Comparison of ENCODE assay signal across 17 cellular contexts in the genomic region with DNA sequence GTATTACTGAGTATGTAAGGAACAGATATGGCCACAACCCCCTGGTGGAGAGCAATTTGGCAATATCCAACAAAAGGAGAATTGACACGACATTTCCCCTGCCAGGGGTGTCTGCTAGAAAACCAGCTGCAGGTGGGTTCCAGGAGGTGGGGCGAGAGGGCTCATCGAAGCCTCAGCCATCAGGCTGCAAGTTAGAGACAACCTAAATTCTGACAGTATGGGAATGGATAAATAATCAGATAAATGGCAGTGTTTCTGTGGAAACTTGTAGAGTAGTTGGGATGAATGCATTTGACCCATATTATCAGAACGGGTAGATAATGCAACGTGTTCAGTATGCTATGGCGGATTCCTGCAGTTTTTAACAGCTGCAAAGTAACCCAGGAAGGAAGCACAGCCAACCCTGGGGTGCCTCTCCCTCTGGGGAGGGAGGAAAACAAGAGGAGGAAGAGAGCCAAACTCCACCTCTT. TPM values are rescaled to one million over a fixed set of nuclear protein-coding genes. Genes with fewer than 3 reads are reported as not detected.
DNase-seq lines count a peak whose midpoint lies in the region; ATAC-seq and TF ChIP-seq lines count a peak whose summit lies in the region.
"Had no signal": no experiment of that assay in that cellular context is flagged by ENCODE, and none has a peak within 500 bp of the region (broad histone marks: within the 10 kb centered on the region; RNA-seq: fewer than 3 reads in every experiment).

No MANE protein-coding gene starts in this region.

- 59% methylated on average over 6 of the region's 6 CpGs for WGBS in suprapubic skin

- peaks cover 12% of the 10 kb centered on the region for H3K4me1 ChIP-seq in suprapubic skin
- H3K4me1 ChIP-seq: HAP-1, prostate gland had no signal

- no peaks in the 10 kb centered on the region for H3K27me3 ChIP-seq in suprapubic skin
- H3K27me3 ChIP-seq: gastrocnemius medialis had no signal

- no peak for TF ChIP-seq POLR2A in suprapubic skin (IDR thresholded peaks at IDR 0.05)

- H3K4me3 ChIP-seq in suprapubic skin = peak overlapping the region; percentile 2
- H3K4me3 ChIP-seq: HAP-1, prostate gland had no signal

- no peaks in the 10 kb centered on the region for H3K36me3 ChIP-seq in suprapubic skin
- H3K36me3 ChIP-seq: gastrocnemius medialis, HAP-1, prostate gland had no signal

- no peak for ATAC-seq in activated naive CD8-positive, alpha-beta T cell treated with anti-CD3 and anti-CD28 coated beads, Interleukin-2, amount 50 U/mL, for 24 hours
- no peak for ATAC-seq in HG03175 (IDR thresholded peaks at IDR 0.05; ENCODE audit: unreplicated experiment)
- ATAC-seq in GM18519 (IDR thresholded peaks at IDR 0.05; ENCODE audit: low FRiP score, unreplicated experiment) = no peak
- ATAC-seq: gastrocnemius medialis had no signal

- no peak for TF ChIP-seq CTCF in suprapubic skin (IDR thresholded peaks at IDR 0.05)

- no peak for DNase-seq in activated naive CD4-positive, alpha-beta T cell treated with anti-CD3 and anti-CD28 coated beads for 36 hours
- no peak for DNase-seq in activated naive CD4-positive, alpha-beta T cell (lab: John Stamatoyannopoulos, UW)
- DNase-seq in NAMALWA (ENCODE audit: low spot score) = peak; percentile 16
- DNase-seq in activated naive CD8-positive, alpha-beta T cell treated with anti-CD3 and anti-CD28 coated beads, Interleukin-2, amount 50 U/mL, for 24 hours = no peak
- DNase-seq in suprapubic skin (ENCODE audit: low spot score in 2 of 2) = no peak
- no peak for DNase-seq in substantia nigra (lab: John Stamatoyannopoulos, UW)
- DNase-seq: EL, gastrocnemius medialis, MM.1S, NCI-H446, T1000 had no signal

- H3K36me3 Mint-ChIP-seq in activated naive CD4-positive, alpha-beta T cell treated with anti-CD3 and anti-CD28 coated beads for 36 hours (ENCODE audit: low read depth) = no peaks in the 10 kb centered on the region
- no peaks in the 10 kb centered on the region for H3K36me3 Mint-ChIP-seq in activated naive CD8-positive, alpha-beta T cell treated with anti-CD3 and anti-CD28 coated beads, Interleukin-2, amount 50 U/mL, for 24 hours (ENCODE audit: low read depth)

- H3K27me3 Mint-ChIP-seq in activated naive CD4-positive, alpha-beta T cell treated with anti-CD3 and anti-CD28 coated beads for 36 hours (ENCODE audit: low read depth) = peaks cover 34% of the 10 kb centered on the region
- peaks cover 16% of the 10 kb centered on the region for H3K27me3 Mint-ChIP-seq in activated naive CD8-positive, alpha-beta T cell treated with anti-CD3 and anti-CD28 coated beads, Interleukin-2, amount 50 U/mL, for 24 hours

- peak overlapping the region; percentile 10 for H3K4me3 Mint-ChIP-seq in activated naive CD4-positive, alpha-beta T cell treated with anti-CD3 and anti-CD28 coated beads for 36 hours
- H3K4me3 Mint-ChIP-seq in activated naive CD8-positive, alpha-beta T cell treated with anti-CD3 and anti-CD28 coated beads, Interleukin-2, amount 50 U/mL, for 24 hours = peak overlapping the region; percentile 57

- H3K4me1 Mint-ChIP-seq in activated naive CD4-positive, alpha-beta T cell treated with anti-CD3 and anti-CD28 coated beads for 36 hours (ENCODE audit: low read depth) = peaks cover 19% of the 10 kb centered on the region
- peaks cover 61% of the 10 kb centered on the region for H3K4me1 Mint-ChIP-seq in activated naive CD8-positive, alpha-beta T cell treated with anti-CD3 and anti-CD28 coated beads, Interleukin-2, amount 50 U/mL, for 24 hours

- intact Hi-C loops in activated naive CD4-positive, alpha-beta T cell treated with anti-CD3 and anti-CD28 coated beads for 36 hours (cut with micrococcal nuclease) = loop anchor here (5.0 kb wide), 1 partner anchor 353 kb away; a partner anchor contains a TSS

- H3K27ac ChIP-seq in suprapubic skin = no peak overlapping the region
- H3K27ac ChIP-seq in substantia nigra (ENCODE audit: low read depth, low read length, poor library complexity, severe bottlenecking) = no peak overlapping the region
- H3K27ac ChIP-seq: prostate gland had no signal

- TF ChIP-seq EP300 in suprapubic skin (IDR thresholded peaks at IDR 0.05) = no peak

- CTCF ChIA-PET in activated naive CD4-positive, alpha-beta T cell treated with anti-CD3 and anti-CD28 coated beads for 36 hours (lab: Charles Lee) = no interaction called here

- H3K9me3 Mint-ChIP-seq in activated naive CD4-positive, alpha-beta T cell treated with anti-CD3 and anti-CD28 coated beads for 36 hours = no peaks in the 10 kb centered on the region
- no peaks in the 10 kb centered on the region for H3K9me3 Mint-ChIP-seq in activated naive CD8-positive, alpha-beta T cell treated with anti-CD3 and anti-CD28 coated beads, Interleukin-2, amount 50 U/mL, for 24 hours

- H3K27ac Mint-ChIP-seq in activated naive CD4-positive, alpha-beta T cell treated with anti-CD3 and anti-CD28 coated beads for 36 hours = no peak overlapping the region
- peak overlapping the region; percentile 69 for H3K27ac Mint-ChIP-seq in activated naive CD8-positive, alpha-beta T cell treated with anti-CD3 and anti-CD28 coated beads, Interleukin-2, amount 50 U/mL, for 24 hours

- H3K9me3 ChIP-seq in suprapubic skin = no peaks in the 10 kb centered on the region
- H3K9me3 ChIP-seq: gastrocnemius medialis, HAP-1, prostate gland had no signal

RNA-seq across cellular contexts. Expression of a gene that starts 3.5 kb away (rescaled TPM):
- under 1 TPM; 0.48 to 0.72 TPM for total RNA-seq in activated naive CD4-positive, alpha-beta T cell treated with anti-CD3 and anti-CD28 coated beads for 36 hours
- total RNA-seq in suprapubic skin = 10 to 100 TPM in 1 of 4 donors, 1 to 10 TPM in 3; 1.3 to 10.6 (median 6.8) TPM
- total RNA-seq: bronchial epithelial cell, RPMI7951 had no signal

RNA-seq across cellular contexts. Expression of a gene that starts 50.9 kb away (rescaled TPM):
- total RNA-seq in activated naive CD4-positive, alpha-beta T cell treated with anti-CD3 and anti-CD28 coated beads for 36 hours = not detected
- not detected for total RNA-seq in suprapubic skin
- total RNA-seq: bronchial epithelial cell, gastrocnemius medialis, prostate gland, RPMI7951 had no signal
